21 cellular contexts compared by ENCODE assay signal in genomic region chr20:49759266-49759950, GRCh38. TPM values are rescaled to one million over a fixed set of nuclear protein-coding genes. Genes with fewer than 3 reads are reported as not detected.
DNase-seq lines count a peak whose midpoint lies in the region; ATAC-seq and TF ChIP-seq lines count a peak whose summit lies in the region.
"Had no signal": no experiment of that assay in that cellular context is flagged by ENCODE, and none has a peak within 500 bp of the region (broad histone marks: within the 10 kb centered on the region; RNA-seq: fewer than 3 reads in every experiment).

No MANE protein-coding gene starts in this region.

- no peaks in the 10 kb centered on the region for H3K9me3 Mint-ChIP-seq in Caco-2 (ENCODE audit: unreplicated experiment)
- H3K9me3 Mint-ChIP-seq in endodermal cell: no peaks in the 10 kb centered on the region

- H3K9me3 ChIP-seq in Caco-2 (no peaks in the 10 kb centered on the region), NT2/D1 (ENCODE audit: insufficient read depth, low read length) (no peaks in the 10 kb centered on the region), endodermal cell (ENCODE audit: control insufficient read depth, low read length) (no peaks in the 10 kb centered on the region), gastrocnemius medialis (no peaks in the 10 kb centered on the region), mucosa of descending colon (no peaks in the 10 kb centered on the region)

- H3K4me3 ChIP-seq in Caco-2 (ENCODE audit: low read depth, low read length): no peak overlapping the region
- H3K4me3 ChIP-seq in NT2/D1 (ENCODE audit: insufficient read length, low read depth): no peak overlapping the region
- no peak overlapping the region for H3K4me3 ChIP-seq in endodermal cell (ENCODE audit: low read length)
- no peak overlapping the region for H3K4me3 ChIP-seq in gastrocnemius medialis
- H3K4me3 ChIP-seq in mucosa of descending colon: no peak overlapping the region
- H3K4me3 ChIP-seq: BLaER1, GM12878 had no signal

- H3K27ac ChIP-seq in endodermal cell (ENCODE audit: low read depth, low read length) (no peak overlapping the region), gastrocnemius medialis (peak overlapping the region in 1 of 4 donors; percentile 24)
- H3K27ac ChIP-seq: BLaER1, RWPE1 had no signal

- intact Hi-C loops in Caco-2 (cut with micrococcal nuclease; ENCODE audit: unreplicated experiment): no loop called here
- intact Hi-C loops in gastrocnemius medialis (cut with DNase I; ENCODE audit: low total_unique reads): no loop called here
- intact Hi-C loops in mucosa of descending colon (cut with DNase I, micrococcal nuclease): no loop called here

- H3K4me1 Mint-ChIP-seq in Caco-2 (ENCODE audit: low read depth, unreplicated experiment) (peaks cover 36% of the 10 kb centered on the region), endodermal cell (peaks cover 37% of the 10 kb centered on the region)

- ATAC-seq in gastrocnemius medialis (peak; percentile 36 to 64), HG03196 (IDR thresholded peaks at IDR 0.05; ENCODE audit: unreplicated experiment) (no peak), mucosa of descending colon (no peak)
- ATAC-seq: GM12878, Panc1 had no signal

- DNase-seq in Caco-2 (no peak), NT2/D1 (ENCODE audit: low read depth, low spot score) (no peak), endodermal cell (peak; percentile 52), gastrocnemius medialis (peak in 1 of 2 donors; percentile 38), mucosa of descending colon (no peak), GM19238 (ENCODE audit: insufficient read length, low spot score) (no peak)
- DNase-seq: CD4-positive, alpha-beta T cell; GDM1; KG1; MM.1S; NCI-H1694; NCI-H2081; NCI-H2227 treated with DMSO at 0.1 percent for 48 hours; NCI-H526 treated with DMSO at 0.1 percent for 48 hours; SHP77 had no signal

- in situ Hi-C loops in gastrocnemius medialis (cut with MboI; ENCODE audit: low sequenced_read_pairs in 4 of 4): no loop called here

- TF ChIP-seq CTCF in Caco-2 (IDR thresholded peaks at IDR 0.05; ENCODE audit: insufficient read depth in 1 of 2, low read depth in 1 of 2, low read length in 1 of 2, severe bottlenecking in 1 of 2, unreplicated experiment in 1 of 2) (no peak), endodermal cell (conservative IDR thresholded peaks at IDR 0.05) (no peak), gastrocnemius medialis (IDR thresholded peaks at IDR 0.05 in 4 of 5, conservative IDR thresholded peaks at IDR 0.05 in 1 of 5) (no peak), mucosa of descending colon (IDR thresholded peaks at IDR 0.05) (no peak)

- POLR2A ChIA-PET in Caco-2 (lab: Charles Lee): interaction anchor here (0.7 kb wide), 1 partner anchor 53 kb away, joined by 3 read pairs; the partner anchor contains the start of gene SLC9A8

- H3K36me3 ChIP-seq in Caco-2 (ENCODE audit: control insufficient read depth, insufficient read depth, low read length) (no peaks in the 10 kb centered on the region), NT2/D1 (ENCODE audit: insufficient read depth, insufficient read length, low read length) (no peaks in the 10 kb centered on the region), endodermal cell (ENCODE audit: control insufficient read depth, insufficient read depth, low read length) (no peaks in the 10 kb centered on the region), gastrocnemius medialis (no peaks in the 10 kb centered on the region), mucosa of descending colon (ENCODE audit: low read depth) (no peaks in the 10 kb centered on the region)
- H3K36me3 ChIP-seq: BLaER1 had no signal

- H3K9ac ChIP-seq in NT2/D1 (ENCODE audit: insufficient read length, low read depth): peak overlapping the region; percentile 47
- no peak overlapping the region for H3K9ac ChIP-seq in endodermal cell (ENCODE audit: extremely low read depth, low read length, poor library complexity, severe bottlenecking)
- H3K9ac ChIP-seq: BLaER1 had no signal

- H3K27me3 ChIP-seq in Caco-2 (replicated peaks; ENCODE audit: control insufficient read depth, insufficient read depth, low read length): no peaks in the 10 kb centered on the region
- H3K27me3 ChIP-seq in NT2/D1 (ENCODE audit: insufficient read depth, insufficient read length): no peaks in the 10 kb centered on the region
- H3K27me3 ChIP-seq in endodermal cell (ENCODE audit: control insufficient read depth, insufficient read depth, low read length, poor library complexity, severe bottlenecking): no peaks in the 10 kb centered on the region
- H3K27me3 ChIP-seq in gastrocnemius medialis: no peaks in the 10 kb centered on the region
- H3K27me3 ChIP-seq: BLaER1 had no signal

- 81 to 91% methylated on average over 7 of the region's 7 CpGs for WGBS in endodermal cell (ENCODE audit: insufficient coverage in 1 of 2, insufficient read length in 1 of 2), 2 experiments

- H3K27ac Mint-ChIP-seq in Caco-2 (ENCODE audit: unreplicated experiment) (peak overlapping the region; percentile 20), endodermal cell (no peak overlapping the region)
- H3K27ac Mint-ChIP-seq: CD4-positive, alpha-beta T cell had no signal

- H3K27me3 Mint-ChIP-seq in Caco-2 (ENCODE audit: insufficient read depth, unreplicated experiment) (no peaks in the 10 kb centered on the region), endodermal cell (ENCODE audit: insufficient read depth) (peaks cover 3% of the 10 kb centered on the region)

- CTCF ChIA-PET in Caco-2 (lab: Charles Lee): no interaction called here

- BruUV-seq in Caco-2 (replicated peaks; lab: Mats Ljungman, UMichigan): no TSS peak

- no peak for TF ChIP-seq POLR2A in gastrocnemius medialis (IDR thresholded peaks at IDR 0.05)

- H3K36me3 Mint-ChIP-seq in Caco-2 (ENCODE audit: insufficient read depth, unreplicated experiment) (no peaks in the 10 kb centered on the region), endodermal cell (ENCODE audit: low read depth) (no peaks in the 10 kb centered on the region)

- H3K4me3 Mint-ChIP-seq in Caco-2 (ENCODE audit: unreplicated experiment): no peak overlapping the region
- H3K4me3 Mint-ChIP-seq in endodermal cell: no peak overlapping the region
- H3K4me3 Mint-ChIP-seq: CD4-positive, alpha-beta T cell; H9 had no signal

- H3K4me1 ChIP-seq in Caco-2 (peaks cover 35% of the 10 kb centered on the region), NT2/D1 (ENCODE audit: insufficient read depth, insufficient read length) (peaks cover 11% of the 10 kb centered on the region), endodermal cell (ENCODE audit: control insufficient read depth, insufficient read depth, low read length) (no peaks in the 10 kb centered on the region), gastrocnemius medialis (peaks cover 0 to 22% of the 10 kb centered on the region in 2 donors), mucosa of descending colon (ENCODE audit: low read depth) (no peaks in the 10 kb centered on the region)
- H3K4me1 ChIP-seq: BLaER1 had no signal

RNA-seq across cellular contexts. Expression of gene B4GALT5, which starts 45.7 kb away (rescaled TPM):
- total RNA-seq in Caco-2 (2022): 65.0 and 67.1 TPM in 2 replicates
- total RNA-seq in endodermal cell: 10 to 100 TPM; 57.0 to 58.8 TPM
- polyA plus RNA-seq in endodermal cell (2013, experiment 1 of 2): 41.0 TPM
- 35.9 TPM for polyA plus RNA-seq in endodermal cell (2013, experiment 2 of 2)
- total RNA-seq in gastrocnemius medialis: 10 to 100 TPM; 27.6 to 75.2 (median 56.4) TPM
- total RNA-seq in mucosa of descending colon: 10 to 100 TPM; 52.4 to 65.1 (median 60.2) TPM

RNA-seq across cellular contexts. Expression of gene SLC9A8, which starts 53.2 kb away (rescaled TPM):
- total RNA-seq in Caco-2 (2022) (19.5 and 21.4 TPM in 2 replicates), endodermal cell (10 to 100 TPM in 1 of 2 donors, 1 to 10 TPM in 1; 8.6 to 10.3 TPM), gastrocnemius medialis (10 to 100 TPM; 12.4 to 20.4 (median 15.1) TPM), mucosa of descending colon (10 to 100 TPM; 15.9 to 26.9 (median 16.3) TPM)
- 8.2 TPM for polyA plus RNA-seq in endodermal cell (2013, experiment 1 of 2)
- 7.0 TPM for polyA plus RNA-seq in endodermal cell (2013, experiment 2 of 2)

Comparison
In these comparisons a context has a peak if more than half of its experiments do, and no peak if none do; other contexts are left out.
1. ATAC-seq: peak in gastrocnemius medialis (2 of 2); none in HG03196 (single experiment) and mucosa of descending colon (single experiment).